Comparison of ENCODE assay signal across 9 cellular contexts in the genomic region with DNA sequence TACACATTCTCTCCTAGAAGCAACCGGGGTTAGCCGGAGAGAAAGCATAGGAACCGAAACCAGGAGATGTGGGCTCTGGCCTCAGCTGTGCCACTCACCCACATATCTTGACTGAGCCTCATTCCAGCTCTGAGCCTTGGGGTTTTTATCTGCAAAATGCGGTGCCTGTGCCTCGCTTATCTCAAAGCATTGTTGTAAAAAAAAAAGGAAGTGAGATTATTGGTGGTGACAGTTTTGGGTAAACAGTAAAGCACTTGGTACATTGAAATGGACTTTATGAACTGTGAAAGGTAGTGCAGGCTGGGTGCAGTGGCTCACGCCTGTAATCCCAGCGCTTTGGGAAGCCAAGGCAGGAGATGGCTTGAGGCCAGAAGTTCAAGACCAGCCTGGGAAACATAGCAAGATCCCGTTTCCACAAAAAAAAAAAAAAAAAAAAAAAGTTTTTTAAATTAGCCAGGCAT. TPM values are rescaled to one million over a fixed set of nuclear protein-coding genes. Genes with fewer than 3 reads are reported as not detected.
DNase-seq lines count a peak whose midpoint lies in the region; ATAC-seq and TF ChIP-seq lines count a peak whose summit lies in the region.
"Had no signal": no experiment of that assay in that cellular context is flagged by ENCODE, and none has a peak within 500 bp of the region (broad histone marks: within the 10 kb centered on the region; RNA-seq: fewer than 3 reads in every experiment).

No MANE protein-coding gene starts in this region.

- POLR2A ChIA-PET in PC-9 (lab: Charles Lee; ENCODE audit: unreplicated experiment) = no interaction called here

- no peak for TF ChIP-seq CTCF in PC-9 (conservative IDR thresholded peaks at IDR 0.05)

- peak; percentile 63 for ATAC-seq in HG02943 (IDR thresholded peaks at IDR 0.05; ENCODE audit: low read depth, unreplicated experiment)
- peak; percentile 26 for ATAC-seq in esophagus mucosa

- H3K27ac ChIP-seq in PC-9 = no peak overlapping the region
- H3K27ac ChIP-seq: parathyroid adenoma had no signal

- no peaks in the 10 kb centered on the region for H4K20me1 ChIP-seq in PC-9 (ENCODE audit: insufficient read depth)

- intact Hi-C loops in PC-9 (cut with micrococcal nuclease; ENCODE audit: unreplicated experiment) = no loop called here

- no peaks in the 10 kb centered on the region for H3K79me2 ChIP-seq in PC-9 (ENCODE audit: low read depth)
- H3K79me2 ChIP-seq: parathyroid adenoma had no signal

- H3K9me2 ChIP-seq in PC-9 (ENCODE audit: insufficient read depth) = no peaks in the 10 kb centered on the region

- no peaks in the 10 kb centered on the region for H3K36me3 ChIP-seq in PC-9 (ENCODE audit: low read depth)

- DNase-seq in activated effector memory CD4-positive, alpha-beta T cell treated with anti-CD3 and anti-CD28 coated beads, Interleukin-2, amount 50 U/mL, for 16 hours = peak; percentile 66
- DNase-seq in activated effector memory CD4-positive, alpha-beta T cell treated with Interleukin-2 at 50 U/mL for 16 hours = no peak
- DNase-seq in stimulated activated CD4-positive, alpha-beta T cell treated with anti-CD3 and anti-CD28 coated beads, Interleukin-2, amount 100 ng/mL, for 24 hours = peak; percentile 36 to 37
- DNase-seq in PC-9 (no peak), NCI-H187 (lab: John Stamatoyannopoulos, UW) (no peak)

- CTCF ChIA-PET in PC-9 (lab: Charles Lee) = no interaction called here

- H3K4me1 ChIP-seq in PC-9 (replicated peaks; ENCODE audit: insufficient read depth) = no peaks in the 10 kb centered on the region
- H3K4me1 ChIP-seq: parathyroid adenoma had no signal

- H2AFZ ChIP-seq in PC-9 = no peak overlapping the region
- H2AFZ ChIP-seq: parathyroid adenoma had no signal

- no peaks in the 10 kb centered on the region for H3K27me3 ChIP-seq in PC-9 (ENCODE audit: insufficient read depth, low read depth)

- no peak overlapping the region for H3K4me2 ChIP-seq in PC-9

- no TSS peak for BruUV-seq in PC-9 (replicated peaks; lab: Mats Ljungman, UMichigan)

- H3K9me3 ChIP-seq in PC-9 (ENCODE audit: insufficient read depth, low read depth) = no peaks in the 10 kb centered on the region

- peak; percentile 60 for TF ChIP-seq POLR2A in Raji (IDR thresholded peaks at IDR 0.05; ENCODE audit: insufficient read depth, low read depth, low read length)

- H3F3A ChIP-seq in PC-9 (ENCODE audit: insufficient read depth, low read depth) = no peaks in the 10 kb centered on the region

- no peak overlapping the region for H3K4me3 ChIP-seq in PC-9

RNA-seq across cellular contexts. Expression of a gene that starts 3.8 kb away (rescaled TPM):
- 7.6 TPM for total RNA-seq in esophagus mucosa
- 7.6 and 12.2 TPM in 2 replicates for total RNA-seq in PC-9 (2021)

Comparison
In these comparisons a context has a peak if more than half of its experiments do, and no peak if none do; other contexts are left out.
1. DNase-seq: peak in activated effector memory CD4-positive, alpha-beta T cell treated with anti-CD3 and anti-CD28 coated beads, Interleukin-2, amount 50 U/mL, for 16 hours (single experiment) and stimulated activated CD4-positive, alpha-beta T cell treated with anti-CD3 and anti-CD28 coated beads, Interleukin-2, amount 100 ng/mL, for 24 hours (2 of 2); none in activated effector memory CD4-positive, alpha-beta T cell treated with Interleukin-2 at 50 U/mL for 16 hours (single experiment), PC-9 (0 of 2) and NCI-H187 (0 of 2).